ENCODE assay signal across 31 cellular contexts in genomic region chr2:172244419-172245130, GRCh38.
DNase-seq lines count a peak whose midpoint lies in the region; ATAC-seq and TF ChIP-seq lines count a peak whose summit lies in the region.
"Had no signal": no experiment of that assay in that cellular context is flagged by ENCODE, and none has a peak within 500 bp of the region (broad histone marks: within the 10 kb centered on the region; RNA-seq: fewer than 3 reads in every experiment).

No MANE protein-coding gene starts in this region.

- no peak overlapping the region for H2AK9ac ChIP-seq in IMR-90 (replicated peaks; ENCODE audit: low read depth, low read length, poor library complexity)

- no peak overlapping the region for H3K23ac ChIP-seq in IMR-90 (ENCODE audit: low read depth, low read length)

- no peak overlapping the region for H3K14ac ChIP-seq in IMR-90 (replicated peaks; ENCODE audit: low read depth, low read length)

- H2AK5ac ChIP-seq in IMR-90 (ENCODE audit: low read depth, low read length), result no peak overlapping the region

- no CpG with 5 or more reads among the region's 3 CpGs for WGBS in IMR-90 (ENCODE audit: extremely low coverage in 2 of 2, insufficient read length in 1 of 2), 2 experiments

- no peaks in the 10 kb centered on the region for H4K20me1 ChIP-seq in IMR-90 (ENCODE audit: insufficient read depth, low read length)
- H4K20me1 ChIP-seq: BLaER1 treated with 17β-estradiol and CSF1 and Interleukin-3, amounts not matched to agents 10 nM and 100 nM had no signal

- intact Hi-C loops in IMR-90 (cut with micrococcal nuclease), result no loop called here

- H2BK5ac ChIP-seq in IMR-90 (ENCODE audit: low read depth, low read length, poor library complexity, severe bottlenecking), result no peak overlapping the region

- no peaks in the 10 kb centered on the region for H3K36me3 ChIP-seq in IMR-90 (ENCODE audit: control insufficient read depth, insufficient read depth, low read length)
- H3K36me3 ChIP-seq: BLaER1 treated with 17β-estradiol and CSF1 and Interleukin-3, amounts not matched to agents 10 nM and 100 nM; brain microvascular endothelial cell; uterus had no signal

- no peak overlapping the region for H3K9ac ChIP-seq in IMR-90 (ENCODE audit: low read depth, low read length)
- H3K9ac ChIP-seq: BLaER1 treated with 17β-estradiol and CSF1 and Interleukin-3, amounts not matched to agents 10 nM and 100 nM; KMS-11 had no signal

- H2BK20ac ChIP-seq in IMR-90 (ENCODE audit: low read depth, low read length), result no peak overlapping the region

- H2BK15ac ChIP-seq in IMR-90 (ENCODE audit: low read depth, low read length), result no peak overlapping the region

- H3K9me3 ChIP-seq in IMR-90 (ENCODE audit: control insufficient read depth, insufficient read depth, low read length), result no peaks in the 10 kb centered on the region; the same call in 1 of the 2 replicates
- H3K9me3 ChIP-seq: uterus had no signal

- H3K18ac ChIP-seq in IMR-90 (ENCODE audit: low read depth, low read length), result no peak overlapping the region

- no peaks in the 10 kb centered on the region for H3K36me3 Mint-ChIP-seq in chondrocyte (ENCODE audit: low read depth)
- H3K36me3 Mint-ChIP-seq in natural killer cell treated with Interleukin-12 subunit alpha and Interleukin-12 subunit beta and Interleukin-15 and Interleukin-18, amount 100 ng/mL, for 72 hours, result no peaks in the 10 kb centered on the region
- H3K36me3 Mint-ChIP-seq: naive thymus-derived CD8-positive, alpha-beta T cell; stimulated activated naive B cell treated with anti-CD40 and anti-IgM and Interleukin-4, amounts not matched to agents 10 μg/mL and 1 μg/mL and 100 μg/mL, for 72 hours had no signal

- TF ChIP-seq CTCF in IMR-90 (conservative IDR thresholded peaks at IDR 0.05; ENCODE audit: low read depth, low read length) (no peak), chondrocyte (IDR thresholded peaks at IDR 0.05) (no peak)

- peaks cover 5% of the 10 kb centered on the region for H3K4me1 ChIP-seq in IMR-90 (ENCODE audit: control insufficient read depth, insufficient read depth, low read length)
- H3K4me1 ChIP-seq: uterus had no signal

- H4K91ac ChIP-seq in IMR-90 (ENCODE audit: insufficient read depth, low read depth, low read length), result no peak overlapping the region

- no peaks in the 10 kb centered on the region for H3K79me1 ChIP-seq in IMR-90 (ENCODE audit: low read depth in 1 of 2, low read length in 2 of 2)

- ATAC-seq in IMR-90 (ENCODE audit: low read depth), result no peak
- ATAC-seq in natural killer cell treated with Interleukin-12 subunit alpha and Interleukin-12 subunit beta and Interleukin-15 and Interleukin-18, amount 100 ng/mL, for 72 hours, result no peak
- ATAC-seq in GM18498 (IDR thresholded peaks at IDR 0.05; ENCODE audit: unreplicated experiment), result no peak
- ATAC-seq: activated CD8-positive, alpha-beta T cell treated with anti-CD3 and anti-CD28 coated beads for 36 hours; activated T-helper 17 cell treated with anti-CD3 and anti-CD28 coated beads, Interleukin-2, amount 50 U/mL, for 72 hours; naive thymus-derived CD8-positive, alpha-beta T cell; Panc1; stimulated activated naive B cell treated with anti-CD40 and anti-IgM and Interleukin-4, amounts not matched to agents 10 μg/mL and 1 μg/mL and 100 μg/mL, for 72 hours had no signal

- H2AFZ ChIP-seq in IMR-90 (replicated peaks; ENCODE audit: low read length, poor library complexity), result no peak overlapping the region

- no peak overlapping the region for H3K27ac ChIP-seq in IMR-90 (ENCODE audit: insufficient read depth, low read length)
- H3K27ac ChIP-seq: BLaER1 treated with 17β-estradiol and CSF1 and Interleukin-3, amounts not matched to agents 10 nM and 100 nM; brain microvascular endothelial cell; epithelial cell of prostate; HL-60; KMS-11; uterus had no signal

- TF ChIP-seq POLR2A in IMR-90 (IDR thresholded peaks at IDR 0.05; ENCODE audit: low read depth, low read length), result no peak

- H3K27me3 ChIP-seq in IMR-90 (ENCODE audit: control insufficient read depth, insufficient read depth, low read length), result no peaks in the 10 kb centered on the region
- H3K27me3 ChIP-seq: BLaER1 treated with 17β-estradiol and CSF1 and Interleukin-3, amounts not matched to agents 10 nM and 100 nM; brain microvascular endothelial cell; uterus had no signal

- peak; percentile 57 for DNase-seq in IMR-90
- DNase-seq in chondrocyte (ENCODE audit: low spot score), result no peak
- peak; percentile 62 for DNase-seq in iris pigment epithelial cell (ENCODE audit: low read depth)
- peak; percentile 23 for DNase-seq in superior temporal gyrus (ENCODE audit: extremely low spot score)
- no peak for DNase-seq in ureter (ENCODE audit: low spot score)
- no peak for DNase-seq in natural killer cell treated with Interleukin-12 subunit alpha and Interleukin-12 subunit beta and Interleukin-15 and Interleukin-18, amount 100 ng/mL, for 72 hours (ENCODE audit: low spot score)
- DNase-seq: activated CD8-positive, alpha-beta T cell treated with anti-CD3 and anti-CD28 coated beads for 36 hours; activated naive CD4-positive, alpha-beta T cell treated with anti-CD3 and anti-CD28 coated beads, Interleukin-2, amount 50 U/mL, for 16 hours; amniotic stem cell; brain microvascular endothelial cell; effector CD4-positive, alpha-beta T cell; HCEC 1CT; head of caudate nucleus; kidney; midbrain; naive thymus-derived CD8-positive, alpha-beta T cell; NCI-H1417; NCI-H2081; NCI-H345; NCI-H69; SHP77; stimulated activated naive B cell treated with anti-CD40 and anti-IgM and Interleukin-4, amounts not matched to agents 10 μg/mL and 1 μg/mL and 100 μg/mL, for 72 hours; T-helper 2 cell; uterus had no signal

- no peak overlapping the region for H2BK120ac ChIP-seq in IMR-90 (ENCODE audit: low read depth, low read length)

- no peak overlapping the region for H3K4me2 ChIP-seq in IMR-90 (ENCODE audit: low read depth, low read length)
- H3K4me2 ChIP-seq: BLaER1 treated with 17β-estradiol and CSF1 and Interleukin-3, amounts not matched to agents 10 nM and 100 nM; KMS-11 had no signal

- H3K4me1 Mint-ChIP-seq in chondrocyte (ENCODE audit: low read depth), result peaks cover 36% of the 10 kb centered on the region
- H3K4me1 Mint-ChIP-seq in natural killer cell treated with Interleukin-12 subunit alpha and Interleukin-12 subunit beta and Interleukin-15 and Interleukin-18, amount 100 ng/mL, for 72 hours (ENCODE audit: low read depth in 2 of 2), result peaks cover 8 to 16% of the 10 kb centered on the region in 2 donors

- no peak overlapping the region for H3K4me3 Mint-ChIP-seq in chondrocyte (ENCODE audit: unreplicated experiment)
- no peak overlapping the region for H3K4me3 Mint-ChIP-seq in natural killer cell treated with Interleukin-12 subunit alpha and Interleukin-12 subunit beta and Interleukin-15 and Interleukin-18, amount 100 ng/mL, for 72 hours
- H3K4me3 Mint-ChIP-seq: activated CD8-positive, alpha-beta T cell treated with anti-CD3 and anti-CD28 coated beads for 36 hours; activated T-helper 17 cell treated with anti-CD3 and anti-CD28 coated beads, Interleukin-2, amount 50 U/mL, for 72 hours; naive thymus-derived CD8-positive, alpha-beta T cell; stimulated activated naive B cell treated with anti-CD40 and anti-IgM and Interleukin-4, amounts not matched to agents 10 μg/mL and 1 μg/mL and 100 μg/mL, for 72 hours had no signal

- TF ChIP-seq RAD21 in IMR-90 (IDR thresholded peaks at IDR 0.05; ENCODE audit: low read length), result no peak

- POLR2A ChIA-PET in IMR-90 (lab: Charles Lee; ENCODE audit: unreplicated experiment), result no interaction called here

- no peak overlapping the region for H4K5ac ChIP-seq in IMR-90 (ENCODE audit: low read depth, low read length)

- H3K9me3 Mint-ChIP-seq in chondrocyte (ENCODE audit: low read depth), result no peaks in the 10 kb centered on the region
- peaks cover 3% of the 10 kb centered on the region for H3K9me3 Mint-ChIP-seq in natural killer cell treated with Interleukin-12 subunit alpha and Interleukin-12 subunit beta and Interleukin-15 and Interleukin-18, amount 100 ng/mL, for 72 hours
- H3K9me3 Mint-ChIP-seq: naive thymus-derived CD8-positive, alpha-beta T cell had no signal

- CTCF ChIA-PET in IMR-90 (lab: Yijun Ruan, JAX), result no interaction called here

- no peak overlapping the region for H4K8ac ChIP-seq in IMR-90 (ENCODE audit: low read depth in 2 of 2, low read length in 2 of 2)

- in situ Hi-C loops in IMR-90 (cut with MboI; ENCODE audit: low sequenced_read_pairs), result no loop called here

- H3K27me3 Mint-ChIP-seq in chondrocyte (ENCODE audit: low read depth), result no peaks in the 10 kb centered on the region
- peaks cover 10 to 17% of the 10 kb centered on the region in 2 donors for H3K27me3 Mint-ChIP-seq in natural killer cell treated with Interleukin-12 subunit alpha and Interleukin-12 subunit beta and Interleukin-15 and Interleukin-18, amount 100 ng/mL, for 72 hours
- H3K27me3 Mint-ChIP-seq: activated CD8-positive, alpha-beta T cell treated with anti-CD3 and anti-CD28 coated beads for 36 hours had no signal

- dilution Hi-C loops in IMR-90 (cut with HindIII; ENCODE audit: low sequenced_read_pairs, unreplicated experiment), result no loop called here

- H3K27ac Mint-ChIP-seq in chondrocyte (ENCODE audit: unreplicated experiment), result peak overlapping the region; percentile 23
- H3K27ac Mint-ChIP-seq in natural killer cell treated with Interleukin-12 subunit alpha and Interleukin-12 subunit beta and Interleukin-15 and Interleukin-18, amount 100 ng/mL, for 72 hours, result no peak overlapping the region
- H3K27ac Mint-ChIP-seq: activated CD8-positive, alpha-beta T cell treated with anti-CD3 and anti-CD28 coated beads for 36 hours; activated T-helper 17 cell treated with anti-CD3 and anti-CD28 coated beads, Interleukin-2, amount 50 U/mL, for 72 hours; stimulated activated naive B cell treated with anti-CD40 and anti-IgM and Interleukin-4, amounts not matched to agents 10 μg/mL and 1 μg/mL and 100 μg/mL, for 72 hours had no signal

- no peak overlapping the region for H3K56ac ChIP-seq in IMR-90 (ENCODE audit: extremely low read depth, insufficient read depth, low read length)

- H3K4me3 ChIP-seq in IMR-90 (ENCODE audit: insufficient read depth, low read depth, low read length), result no peak overlapping the region
- H3K4me3 ChIP-seq: BLaER1 treated with 17β-estradiol and CSF1 and Interleukin-3, amounts not matched to agents 10 nM and 100 nM; uterus had no signal

- peaks cover 9% of the 10 kb centered on the region for H3K9me1 ChIP-seq in IMR-90 (ENCODE audit: insufficient read depth, low read length)

- no TSS peak for BruUV-seq in IMR-90 (replicated peaks; lab: Mats Ljungman, UMichigan)

- H3K4ac ChIP-seq in IMR-90 (ENCODE audit: low read depth, low read length), result no peak overlapping the region

TF ChIP-seq in IMR-90, 13 proteins besides CTCF, POLR2A, EP300 and RAD21 (continues in another document):
- TF ChIP-seq MAFK (IDR thresholded peaks at IDR 0.05; ENCODE audit: low read depth, low read length) (no peak), RFX5 (IDR thresholded peaks at IDR 0.05; ENCODE audit: low read depth, low read length) (no peak), FOS (IDR thresholded peaks at IDR 0.05; ENCODE audit: low read depth, low read length) (no peak), MAZ (IDR thresholded peaks at IDR 0.05; ENCODE audit: borderline replicate concordance, low read depth, low read length) (no peak), SMC3 (IDR thresholded peaks at IDR 0.05; ENCODE audit: low read depth, low read length) (no peak), MXI1 (IDR thresholded peaks at IDR 0.05; ENCODE audit: borderline replicate concordance, low read depth, low read length) (no peak)

Comparison
In these comparisons a context has a peak if more than half of its experiments do, and no peak if none do; other contexts are left out.
1. DNase-seq: peak in IMR-90 (single experiment), iris pigment epithelial cell (single experiment) and superior temporal gyrus (single experiment); none in chondrocyte (single experiment), ureter (single experiment) and natural killer cell treated with Interleukin-12 subunit alpha and Interleukin-12 subunit beta and Interleukin-15 and Interleukin-18, amount 100 ng/mL, for 72 hours (single experiment).